14 cellular contexts compared by ENCODE assay signal in the genomic region with DNA sequence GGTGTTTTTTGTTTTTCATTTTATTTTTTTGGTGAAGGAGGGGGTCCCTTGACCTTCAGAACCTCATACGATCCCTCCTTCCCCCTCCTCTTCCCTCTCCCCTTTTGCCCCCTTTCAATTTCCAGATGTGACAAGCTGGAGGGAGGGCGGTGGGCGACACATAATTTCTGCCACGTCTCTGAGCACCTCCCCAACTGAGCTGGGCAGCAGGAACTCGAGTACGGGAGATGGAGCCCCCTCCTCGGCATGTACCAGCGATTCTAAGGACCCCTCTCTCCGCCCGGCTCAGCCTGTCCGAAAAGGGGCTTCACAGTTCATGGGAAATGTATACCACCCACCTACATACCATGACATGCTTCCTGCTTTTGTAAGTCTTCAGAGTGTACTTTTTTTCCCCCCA. TPM values are rescaled to one million over a fixed set of nuclear protein-coding genes. Genes with fewer than 3 reads are reported as not detected.
DNase-seq lines count a peak whose midpoint lies in the region; ATAC-seq and TF ChIP-seq lines count a peak whose summit lies in the region.
"Had no signal": no experiment of that assay in that cellular context is flagged by ENCODE, and none has a peak within 500 bp of the region (broad histone marks: within the 10 kb centered on the region; RNA-seq: fewer than 3 reads in every experiment).

No MANE protein-coding gene starts in this region.

- WGBS in H9 (ENCODE audit: extremely low coverage, insufficient read length, low lambda C conversion rate): no CpG with 5 or more reads among the region's 11 CpGs
- WGBS in spleen, 5 donors: 85 to 95% (median 94%) methylated on average over 11 of the region's 11 CpGs

- H3K23me2 ChIP-seq in H9 (ENCODE audit: insufficient read length, low read depth, low read length, poor library complexity, severe bottlenecking): no peaks in the 10 kb centered on the region

- no peak overlapping the region for H2AK5ac ChIP-seq in H9 (ENCODE audit: insufficient read length, low read length)

- no peak for ATAC-seq in activated CD4-positive, CD25-positive, alpha-beta regulatory T cell treated with anti-CD3 and anti-CD28 coated beads, Interleukin-2, amount 50 U/mL, for 24 hours
- no peak for ATAC-seq in GM21786 (IDR thresholded peaks at IDR 0.05; ENCODE audit: unreplicated experiment)
- ATAC-seq: A549 had no signal

- H3K9ac ChIP-seq in H9 (ENCODE audit: extremely low read depth, insufficient read length, low read length): no peak overlapping the region
- H3K9ac ChIP-seq: GM23248 had no signal

- H3K18ac ChIP-seq in H9 (ENCODE audit: insufficient read length, low read depth, low read length): no peak overlapping the region

- H3K36me3 Mint-ChIP-seq in H9 (ENCODE audit: insufficient read depth in 1 of 3, low read depth in 3 of 3): peaks cover 68 to 94% (median 90%) of the 10 kb centered on the region in 3 experiments; a peak in 6 of 7 replicates
- H3K36me3 Mint-ChIP-seq in endothelial cell (ENCODE audit: low read depth, unreplicated experiment): peaks cover 59% of the 10 kb centered on the region

- no peaks in the 10 kb centered on the region; the same call in 1 of the 2 replicates for H3K79me2 ChIP-seq in H9 (ENCODE audit: insufficient read depth, low read length)

- H4K91ac ChIP-seq in H9 (ENCODE audit: insufficient read length, low read depth, low read length): no peak overlapping the region

- H3K56ac ChIP-seq in H9 (ENCODE audit: insufficient read length, low read depth, low read length): no peak overlapping the region

- no peak overlapping the region for H3T11ph ChIP-seq in H9 (ENCODE audit: low read length)

- no peak overlapping the region for H4K5ac ChIP-seq in H9 (ENCODE audit: insufficient read length, low read depth, low read length)

- no peaks in the 10 kb centered on the region for H3K9me3 Mint-ChIP-seq in H9
- H3K9me3 Mint-ChIP-seq in endothelial cell (ENCODE audit: unreplicated experiment): no peaks in the 10 kb centered on the region

- no peak overlapping the region for H2BK12ac ChIP-seq in H9 (ENCODE audit: insufficient read length, low read depth, low read length)

- no peak overlapping the region for H2BK15ac ChIP-seq in H9 (ENCODE audit: low read depth, low read length)

- H3K36me3 ChIP-seq in spleen: peaks cover 3 to 100% (median 82%) of the 10 kb centered on the region in 6 donors

- H3K27ac ChIP-seq in H9 (ENCODE audit: insufficient read length, low read depth, low read length): no peak overlapping the region
- peak overlapping the region in 1 of 8 donors; percentile 17 for H3K27ac ChIP-seq in spleen
- H3K27ac ChIP-seq: A549 had no signal

- H3K4me1 ChIP-seq in H9 (ENCODE audit: insufficient read depth, low read length): no peaks in the 10 kb centered on the region
- peaks cover 0 to 17% (median 6%) of the 10 kb centered on the region in 6 donors for H3K4me1 ChIP-seq in spleen
- H3K4me1 ChIP-seq: A549 had no signal

- no peak overlapping the region for H3K23ac ChIP-seq in H9 (ENCODE audit: insufficient read length, low read depth, low read length)

- H4K20me1 ChIP-seq in H9 (ENCODE audit: control insufficient read depth, insufficient read depth, insufficient read length): peaks cover 2% of the 10 kb centered on the region

- H3K27me3 ChIP-seq in H9 (ENCODE audit: insufficient read depth, low read length) (no peaks in the 10 kb centered on the region), spleen (replicated peaks in 1 of 7) (no peaks in the 10 kb centered on the region)

- no peaks in the 10 kb centered on the region; the same call in 1 of the 2 replicates for H3K27me3 Mint-ChIP-seq in H9 (ENCODE audit: low read depth)
- peaks cover 4% of the 10 kb centered on the region for H3K27me3 Mint-ChIP-seq in endothelial cell (ENCODE audit: unreplicated experiment)

- H3K4me2 ChIP-seq in H9 (ENCODE audit: insufficient read depth, insufficient read length, low read length): no peak overlapping the region
- H3K4me2 ChIP-seq: A549 had no signal

- H3K4me3 Mint-ChIP-seq in H9 (no peak overlapping the region), endothelial cell (ENCODE audit: unreplicated experiment) (peak overlapping the region; percentile 9)

- H2AFZ ChIP-seq in H9 (ENCODE audit: low read length): no peak overlapping the region
- H2AFZ ChIP-seq: GM23248 had no signal

- H3K4me3 ChIP-seq in spleen: no peak overlapping the region
- H3K4me3 ChIP-seq: A549, GM23248 had no signal

- H2BK120ac ChIP-seq in H9 (ENCODE audit: low read depth, low read length, poor library complexity, severe bottlenecking): no peak overlapping the region

- TF ChIP-seq CTCF in H9 (conservative IDR thresholded peaks at IDR 0.05): no peak
- TF ChIP-seq CTCF in endothelial cell (IDR thresholded peaks at IDR 0.05; ENCODE audit: unreplicated experiment): no peak
- no peak for TF ChIP-seq CTCF in spleen (IDR thresholded peaks at IDR 0.05 in 8 of 11, conservative IDR thresholded peaks at IDR 0.05 in 3 of 11)
- TF ChIP-seq CTCF in GM10248 (IDR thresholded peaks at IDR 0.05; ENCODE audit: control extremely low read depth, extremely low read depth, low read depth, missing control alignments): no peak

- peak overlapping the region; percentile 53 to 87 (median 60); a peak in 3 of 7 replicates for H3K27ac Mint-ChIP-seq in H9
- H3K27ac Mint-ChIP-seq in endothelial cell (ENCODE audit: unreplicated experiment): peak overlapping the region; percentile 34

- DNase-seq in activated effector memory CD4-positive, alpha-beta T cell treated with anti-CD3 and anti-CD28 coated beads, Interleukin-2, amount 50 U/mL, for 16 hours: peak; percentile 42
- DNase-seq in activated effector memory CD4-positive, alpha-beta T cell treated with Interleukin-2 at 50 U/mL for 16 hours: no peak
- no peak for DNase-seq in H9
- no peak for DNase-seq in endothelial cell (ENCODE audit: low spot score)
- DNase-seq in spleen: peak; percentile 16
- DNase-seq in GM10248 (ENCODE audit: extremely low spot score): no peak
- DNase-seq: GM23248, NCI-H1092, NCI-H2107, NCI-H226, NCI-H526 had no signal

- no peak for TF ChIP-seq POLR2A in spleen (IDR thresholded peaks at IDR 0.05)

- no peak overlapping the region for H3K4ac ChIP-seq in H9 (ENCODE audit: low read depth, low read length)

- POLR2A ChIA-PET in GM10248 (lab: Yijun Ruan, JAX): no interaction called here

- CTCF ChIA-PET in GM10248 (lab: Yijun Ruan, JAX): no interaction called here

- H2BK5ac ChIP-seq in H9 (ENCODE audit: insufficient read length, low read length): no peak overlapping the region

- H3K4me1 Mint-ChIP-seq in H9 (peaks cover 5 to 6% of the 10 kb centered on the region in 2 experiments; a peak in 2 of 4 replicates), endothelial cell (ENCODE audit: unreplicated experiment) (no peaks in the 10 kb centered on the region)

- H3K9me3 ChIP-seq in H9 (ENCODE audit: control insufficient read depth, low read depth, low read length) (no peaks in the 10 kb centered on the region), spleen (no peaks in the 10 kb centered on the region)
- H3K9me3 ChIP-seq: A549 had no signal

- intact Hi-C loops in spleen (cut with DNase I; ENCODE audit: low total_unique reads): no loop called here

- H2BK20ac ChIP-seq in H9 (ENCODE audit: low read depth, low read length, poor library complexity, severe bottlenecking): no peak overlapping the region

- H3K79me1 ChIP-seq in H9 (ENCODE audit: insufficient read depth, low read depth, low read length, poor library complexity, severe bottlenecking): peaks cover 7% of the 10 kb centered on the region

- no peak overlapping the region for H4K8ac ChIP-seq in H9 (replicated peaks; ENCODE audit: insufficient read length, low read depth, low read length)

- H3K14ac ChIP-seq in H9 (ENCODE audit: insufficient read depth, low read length): no peak overlapping the region

RNA-seq across cellular contexts. Expression of a gene that starts 52.4 kb away (rescaled TPM):
- total RNA-seq in H9 (2021) (243 and 251 TPM in 2 replicates), endothelial cell (ENCODE audit: unreplicated experiment) (350 TPM), spleen (100 to 1,000 TPM; 136 to 235 (median 186) TPM)
- 10 to 100 TPM; 23.3 to 63.1 (median 31.4) TPM for polyA plus RNA-seq in spleen

RNA-seq across cellular contexts. Expression of a gene that starts 56.4 kb away (rescaled TPM):
- total RNA-seq in H9 (2021) (34.0 and 34.1 TPM in 2 replicates), endothelial cell (ENCODE audit: unreplicated experiment) (57.6 TPM), spleen (10 to 100 TPM; 24.5 to 45.8 (median 30.0) TPM)
- 10 to 100 TPM; 20.4 to 66.5 (median 47.5) TPM for polyA plus RNA-seq in spleen

Comparison
In these comparisons a context has a peak if more than half of its experiments do, and no peak if none do; other contexts are left out.
1. DNase-seq: peak in activated effector memory CD4-positive, alpha-beta T cell treated with anti-CD3 and anti-CD28 coated beads, Interleukin-2, amount 50 U/mL, for 16 hours (single experiment) and spleen (single experiment); none in activated effector memory CD4-positive, alpha-beta T cell treated with Interleukin-2 at 50 U/mL for 16 hours (single experiment), H9 (single experiment), endothelial cell (single experiment) and GM10248 (single experiment).